ENCODE assay signal across 1 cellular context in genomic region chr14:89588016-89588415, GRCh38.
TF ChIP-seq lines count a peak whose summit lies in the region.

No MANE protein-coding gene starts in this region.

TF ChIP-seq in WTC11, 78 proteins besides CTCF, POLR2A, EP300 and RAD21 (continued from another document):
- TF ChIP-seq FOXP4 (CRISPR knock-in tag; IDR thresholded peaks at IDR 0.05), result no peak
